ENCODE assay signal across 13 cellular contexts in the genomic region with DNA sequence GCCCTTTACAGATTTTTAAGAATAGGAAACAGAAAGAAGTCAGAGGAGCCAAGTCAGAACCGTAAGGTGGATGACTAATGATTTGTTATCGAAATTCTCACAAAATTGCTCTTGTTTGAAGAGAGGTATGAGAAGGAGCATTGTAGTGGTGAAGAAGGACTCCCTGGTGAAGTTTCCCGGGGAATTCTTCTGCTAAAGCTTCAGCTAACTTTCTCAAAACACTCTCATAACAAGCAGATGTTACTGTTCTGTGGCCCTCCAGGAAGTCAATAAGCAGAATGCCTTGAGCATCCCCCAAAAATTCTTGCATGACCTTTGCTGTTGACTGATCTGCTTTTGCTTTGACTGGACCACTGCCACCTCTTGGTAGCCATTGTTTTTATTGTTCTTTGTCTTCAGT.
DNase-seq lines count a peak whose midpoint lies in the region; ATAC-seq lines count a peak whose summit lies in the region.
"Had no signal": no experiment of that assay in that cellular context is flagged by ENCODE, and none has a peak within 500 bp of the region (broad histone marks: within the 10 kb centered on the region; RNA-seq: fewer than 3 reads in every experiment).

No MANE protein-coding gene starts in this region.

- no peaks in the 10 kb centered on the region for H3K27me3 Mint-ChIP-seq in activated T-cell treated with anti-CD3 and anti-CD28 coated beads, Interleukin-2, amount 50 U/mL, for 72 hours (ENCODE audit: low read depth)
- H3K27me3 Mint-ChIP-seq: naive thymus-derived CD4-positive, alpha-beta T cell had no signal

- DNase-seq in Daoy (ENCODE audit: low read depth): peak; percentile 37
- peak; percentile 66 for DNase-seq in SK-MEL-5 (ENCODE audit: low read depth, low spot score)
- peak; percentile 48 for DNase-seq in islet precursor cell
- no peak for DNase-seq in activated CD4-positive, alpha-beta T cell treated with anti-CD3 and anti-CD28 coated beads, Interleukin-2, amount 50 U/mL, for 4 hours
- no peak for DNase-seq in activated gamma-delta T cell treated with Interleukin-2 at 50 U/mL for 16 hours
- no peak for DNase-seq in activated T-cell treated with anti-CD3 and anti-CD28 coated beads, Interleukin-2, amount 50 U/mL, for 72 hours
- DNase-seq: activated CD4-positive, alpha-beta T cell treated with anti-CD3 and anti-CD28 coated beads for 4 hours; central memory CD4-positive, alpha-beta T cell; naive thymus-derived CD4-positive, alpha-beta T cell; NCI-H1436 had no signal

- no peak overlapping the region for H3K4me3 Mint-ChIP-seq in activated T-cell treated with anti-CD3 and anti-CD28 coated beads, Interleukin-2, amount 50 U/mL, for 72 hours
- H3K4me3 Mint-ChIP-seq: activated T-helper 1 cell treated with anti-CD3 and anti-CD28 coated beads, Interleukin-12 subunit alpha, Interleukin-12 subunit beta, Interleukin-2, Interleukin-4 antibody, amounts not matched to agents 30 ng/mL and 10 ng/mL and 1 ng/mL, durations not matched to agents 14 hours and 24 hours and 36 hours; naive thymus-derived CD4-positive, alpha-beta T cell had no signal

- no peaks in the 10 kb centered on the region for H3K36me3 Mint-ChIP-seq in activated T-cell treated with anti-CD3 and anti-CD28 coated beads, Interleukin-2, amount 50 U/mL, for 72 hours (ENCODE audit: insufficient read depth in 2 of 2)
- H3K36me3 Mint-ChIP-seq: naive thymus-derived CD4-positive, alpha-beta T cell had no signal

- no peaks in the 10 kb centered on the region for H3K4me1 Mint-ChIP-seq in activated T-cell treated with anti-CD3 and anti-CD28 coated beads, Interleukin-2, amount 50 U/mL, for 72 hours (ENCODE audit: low read depth)
- H3K4me1 Mint-ChIP-seq: naive thymus-derived CD4-positive, alpha-beta T cell had no signal

- no peak overlapping the region for H3K27ac Mint-ChIP-seq in activated T-cell treated with anti-CD3 and anti-CD28 coated beads, Interleukin-2, amount 50 U/mL, for 72 hours
- H3K27ac Mint-ChIP-seq: activated T-helper 1 cell treated with anti-CD3 and anti-CD28 coated beads, Interleukin-12 subunit alpha, Interleukin-12 subunit beta, Interleukin-2, Interleukin-4 antibody, amounts not matched to agents 30 ng/mL and 10 ng/mL and 1 ng/mL, durations not matched to agents 14 hours and 24 hours and 36 hours; naive thymus-derived CD4-positive, alpha-beta T cell had no signal

- in situ Hi-C loops in SK-MEL-5 (cut with HindIII; ENCODE audit: low pct_unique_long_range_greater_than_20kb, low sequenced_read_pairs): no loop called here

- H3K9me3 Mint-ChIP-seq in activated T-cell treated with anti-CD3 and anti-CD28 coated beads, Interleukin-2, amount 50 U/mL, for 72 hours: peaks cover 0 to 6% of the 10 kb centered on the region in 2 donors
- H3K9me3 Mint-ChIP-seq: activated T-helper 1 cell treated with anti-CD3 and anti-CD28 coated beads, Interleukin-12 subunit alpha, Interleukin-12 subunit beta, Interleukin-2, Interleukin-4 antibody, amounts not matched to agents 30 ng/mL and 10 ng/mL and 1 ng/mL, durations not matched to agents 14 hours and 24 hours and 36 hours had no signal

- ATAC-seq in HG02610 (IDR thresholded peaks at IDR 0.05; ENCODE audit: unreplicated experiment) (peak; percentile 87), HG03354 (IDR thresholded peaks at IDR 0.05; ENCODE audit: poor library complexity, severe bottlenecking, unreplicated experiment) (no peak)
- ATAC-seq in activated T-cell treated with anti-CD3 and anti-CD28 coated beads, Interleukin-2, amount 50 U/mL, for 72 hours (replicated peaks in 1 of 2): no peak
- ATAC-seq: naive thymus-derived CD4-positive, alpha-beta T cell had no signal

Comparison
In these comparisons a context has a peak if more than half of its experiments do, and no peak if none do; other contexts are left out.
1. DNase-seq: peak in Daoy (single experiment), SK-MEL-5 (single experiment) and islet precursor cell (single experiment); none in activated CD4-positive, alpha-beta T cell treated with anti-CD3 and anti-CD28 coated beads, Interleukin-2, amount 50 U/mL, for 4 hours (0 of 2), activated gamma-delta T cell treated with Interleukin-2 at 50 U/mL for 16 hours (single experiment) and activated T-cell treated with anti-CD3 and anti-CD28 coated beads, Interleukin-2, amount 50 U/mL, for 72 hours (0 of 2).